Comparison of ENCODE assay signal across 8 cellular contexts in genomic region chr4:4289930-4290850, GRCh38. TPM values are rescaled to one million over a fixed set of nuclear protein-coding genes. Genes with fewer than 3 reads are reported as not detected.
DNase-seq lines count a peak whose midpoint lies in the region; ATAC-seq and TF ChIP-seq lines count a peak whose summit lies in the region.

TSS of gene LYAR (minus strand) at chr4:4290154. CDS start at chr4:4283742, 6,412 bp downstream.
TSS of gene ZBTB49 (plus strand) at chr4:4290251. CDS start at chr4:4299946, 9,695 bp downstream.

- H3K4me1 ChIP-seq in hepatocyte (ENCODE audit: insufficient read depth): peaks cover 12% of the 10 kb centered on the region
- H3K4me1 ChIP-seq in rectal smooth muscle tissue (ENCODE audit: control insufficient read depth, insufficient read depth, low read length): peaks cover 15% of the 10 kb centered on the region
- peaks cover 0 to 6% of the 10 kb centered on the region in 2 donors for H3K4me1 ChIP-seq in aorta (ENCODE audit: control insufficient read depth in 1 of 2, insufficient read depth in 2 of 2, low read length in 2 of 2)

- peaks cover 3% of the 10 kb centered on the region for H4K20me1 ChIP-seq in hepatocyte (ENCODE audit: insufficient read depth, poor library complexity, severe bottlenecking)

- H3K9me3 ChIP-seq in hepatocyte (ENCODE audit: low read depth): no peaks in the 10 kb centered on the region
- no peaks in the 10 kb centered on the region for H3K9me3 ChIP-seq in aorta (ENCODE audit: control insufficient read depth, low read length)

- H3K36me3 ChIP-seq in hepatocyte (replicated peaks; ENCODE audit: insufficient read depth, low read depth) (no peaks in the 10 kb centered on the region), rectal smooth muscle tissue (ENCODE audit: control insufficient read depth, insufficient read depth, low read length) (no peaks in the 10 kb centered on the region), aorta (ENCODE audit: control insufficient read depth in 1 of 2, insufficient read depth in 2 of 2, low read length in 1 of 2) (peaks cover 1 to 2% of the 10 kb centered on the region in 2 donors)

- intact Hi-C loops in aorta (cut with DNase I): loop anchor here in 1 of 2 donors (1.0 kb wide), 1 partner anchor 42 kb away; the partner anchor contains the start of gene TMEM128

- peak within 1 kb of the TSS; percentile 55 for H2AFZ ChIP-seq in hepatocyte

- no peaks in the 10 kb centered on the region for H3K9me2 ChIP-seq in hepatocyte (replicated peaks; ENCODE audit: insufficient read depth)

- in situ Hi-C loops in astrocyte of the cerebellum (cut with HindIII; ENCODE audit: low sequenced_read_pairs): loop anchor here (5.0 kb wide), 1 partner anchor 77 kb away; no protein-coding TSS in a partner anchor

- ATAC-seq in GM18502 (IDR thresholded peaks at IDR 0.05; ENCODE audit: poor library complexity, unreplicated experiment) (peak; percentile 93), HG02870 (IDR thresholded peaks at IDR 0.05; ENCODE audit: unreplicated experiment) (peak; percentile 86), aorta (ENCODE audit: low FRiP score) (peak; percentile 98)

- WGBS in hepatocyte (ENCODE audit: low lambda C conversion rate, missing lambda C conversion rate): 0% methylated on average over 57 of the region's 78 CpGs
- WGBS in aorta, 2 donors: 0% methylated on average over 67 to 78 of the region's 78 CpGs

- H3K27ac ChIP-seq in hepatocyte (peak within 1 kb of the TSS; percentile 56), rectal smooth muscle tissue (ENCODE audit: low read depth, low read length) (peak within 1 kb of the TSS; percentile 64), aorta (ENCODE audit: low read depth in 1 of 2, low read length in 2 of 2) (peak within 1 kb of the TSS in 1 of 2 donors; percentile 15)

- H3K79me2 ChIP-seq in hepatocyte: peaks cover 72% of the 10 kb centered on the region

- peak within 1 kb of the TSS; percentile 42 for H3K9ac ChIP-seq in rectal smooth muscle tissue (ENCODE audit: low read length)

- DNase-seq in NCI-H1694 treated with DMSO at 0.1 percent for 48 hours (lab: John Stamatoyannopoulos, UW): peak; percentile 55
- DNase-seq in T-helper 22 cell (ENCODE audit: low read depth): peak; percentile 93
- peak; percentile 79 for DNase-seq in astrocyte of the cerebellum (ENCODE audit: low read depth)
- DNase-seq in hepatocyte (ENCODE audit: low spot score): peak; percentile 96
- peak; percentile 96 to 98 for DNase-seq in aorta

- peak within 1 kb of the TSS; percentile 87 for H3K4me2 ChIP-seq in hepatocyte

- peak within 1 kb of the TSS; percentile 94 for H3K4me3 ChIP-seq in astrocyte of the cerebellum (ENCODE audit: low read depth, low read length)
- peak within 1 kb of the TSS; percentile 74 for H3K4me3 ChIP-seq in hepatocyte
- peak within 1 kb of the TSS; percentile 86 for H3K4me3 ChIP-seq in rectal smooth muscle tissue (ENCODE audit: low read length)
- H3K4me3 ChIP-seq in aorta (ENCODE audit: low read length in 2 of 2): peak within 1 kb of the TSS; percentile 82 to 84

- TF ChIP-seq CTCF in astrocyte of the cerebellum (IDR thresholded peaks at IDR 0.05; ENCODE audit: low read depth, low read length, missing control alignments): no peak
- no peak for TF ChIP-seq CTCF in hepatocyte (IDR thresholded peaks at IDR 0.05; ENCODE audit: poor library complexity)

- no peaks in the 10 kb centered on the region for H3K27me3 ChIP-seq in hepatocyte
- H3K27me3 ChIP-seq in rectal smooth muscle tissue (ENCODE audit: control insufficient read depth, insufficient read depth, low read length): no peaks in the 10 kb centered on the region
- no peaks in the 10 kb centered on the region for H3K27me3 ChIP-seq in aorta (ENCODE audit: control insufficient read depth in 1 of 2, insufficient read depth in 2 of 2, low read length in 1 of 2)

RNA-seq across cellular contexts. Expression of gene LYAR, which starts in this region (rescaled TPM):
- 12.2 and 12.9 TPM in 2 replicates for total RNA-seq in hepatocyte
- polyA plus RNA-seq in hepatocyte: 6.7 and 8.6 TPM in 2 replicates
- 10 to 100 TPM in 1 of 2 donors, 1 to 10 TPM in 1; 9.6 to 12.1 TPM for total RNA-seq in aorta
- polyA plus RNA-seq in aorta: 10 to 100 TPM; 12.1 to 14.8 TPM

RNA-seq across cellular contexts. Expression of gene ZBTB49, which starts in this region (rescaled TPM):
- total RNA-seq in hepatocyte (2.4 and 3.3 TPM in 2 replicates), aorta (1 to 10 TPM; 4.9 to 7.4 TPM)
- polyA plus RNA-seq in hepatocyte (2.2 and 3.5 TPM in 2 replicates), aorta (1 to 10 TPM; 1.4 to 4.8 TPM)
